8 cellular contexts compared by ENCODE assay signal in the genomic region with DNA sequence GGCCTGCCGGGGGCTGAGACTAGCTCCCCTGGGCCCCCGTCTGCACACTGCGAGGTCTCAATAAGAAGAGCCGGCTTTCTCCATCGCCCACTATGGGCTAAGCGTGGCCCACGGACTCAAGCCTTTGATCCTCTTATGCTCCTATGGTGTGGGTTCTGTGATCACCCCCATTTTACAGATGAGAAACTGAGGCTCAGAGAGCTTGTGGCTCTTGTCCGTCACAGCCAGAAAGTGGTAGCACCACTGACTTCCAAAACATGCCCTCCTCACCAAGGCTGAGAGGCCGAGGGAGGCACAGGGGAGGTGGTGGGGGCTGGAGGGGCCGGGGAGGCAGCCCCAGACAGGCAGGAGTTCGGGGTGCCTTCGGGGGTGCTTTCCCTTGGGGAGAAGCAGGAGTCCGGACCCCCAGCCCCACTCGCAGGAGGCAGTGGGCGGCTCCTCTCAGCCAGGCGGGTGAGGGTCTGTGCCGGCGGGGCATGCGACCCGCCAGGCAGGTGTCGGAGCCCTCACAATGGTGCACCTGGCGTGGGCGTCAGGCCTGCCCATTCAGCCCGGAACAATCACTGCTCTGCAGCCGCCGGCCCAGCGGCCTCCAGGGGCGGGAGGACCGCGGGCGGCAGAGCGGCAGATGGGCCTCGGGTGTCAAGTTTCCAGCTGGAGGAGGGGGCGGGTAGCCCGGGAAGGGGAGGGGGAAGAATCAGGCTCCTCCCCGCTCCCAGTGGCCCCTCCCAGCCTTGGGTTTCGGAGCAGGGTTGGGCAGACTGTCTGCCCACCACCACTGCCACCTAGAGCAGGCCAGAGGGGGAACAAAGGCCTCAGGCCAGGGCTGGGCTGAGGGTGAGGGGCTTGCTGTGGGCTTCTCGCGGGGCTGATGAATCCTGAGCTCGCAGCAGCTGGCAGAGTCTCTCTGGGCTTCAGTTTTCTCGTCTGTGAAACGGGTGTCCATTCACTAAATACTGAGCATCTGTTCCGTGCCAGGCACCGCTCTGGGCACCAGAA. TPM values are rescaled to one million over a fixed set of nuclear protein-coding genes. Genes with fewer than 3 reads are reported as not detected.
DNase-seq lines count a peak whose midpoint lies in the region; ATAC-seq, FAIRE-seq and TF ChIP-seq lines count a peak whose summit lies in the region.

No MANE protein-coding gene starts in this region.

- no peaks in the 10 kb centered on the region for H4K20me1 ChIP-seq in SK-N-SH (ENCODE audit: insufficient read depth)

- H3K36me3 ChIP-seq in SK-N-SH (replicated peaks in 1 of 2; ENCODE audit: control insufficient read depth in 1 of 2, insufficient read depth in 2 of 2, low read length in 1 of 2) (no peaks in the 10 kb centered on the region), iPS-18a (ENCODE audit: control insufficient read depth, low read depth, low read length) (no peaks in the 10 kb centered on the region), testis (ENCODE audit: low read depth, missing control alignments) (no peaks in the 10 kb centered on the region)

- TF ChIP-seq RAD21 in SK-N-SH (IDR thresholded peaks at IDR 0.05; ENCODE audit: low read length): no peak

- H3K27me3 ChIP-seq in SK-N-SH (ENCODE audit: insufficient read depth): no peaks in the 10 kb centered on the region
- no peaks in the 10 kb centered on the region for H3K27me3 ChIP-seq in iPS-18a (ENCODE audit: control insufficient read depth, insufficient read depth, low read length)
- H3K27me3 ChIP-seq in testis: no peaks in the 10 kb centered on the region

- H3K9me2 ChIP-seq in SK-N-SH: no peaks in the 10 kb centered on the region

- H3F3A ChIP-seq in SK-N-SH (replicated peaks; ENCODE audit: insufficient read depth): no peaks in the 10 kb centered on the region

- 91% methylated on average over 8 of the region's 44 CpGs for WGBS in SK-N-SH (ENCODE audit: low lambda C conversion rate)
- WGBS in testis, 2 donors: 20 to 40% methylated on average over 9 to 26 of the region's 44 CpGs

- TF ChIP-seq POLR2A in testis (IDR thresholded peaks at IDR 0.05): no peak
- no peak for TF ChIP-seq POLR2A in GM12892 (IDR thresholded peaks at IDR 0.05; ENCODE audit: low read depth, low read length)

- H3K79me2 ChIP-seq in SK-N-SH (ENCODE audit: insufficient read depth): no peaks in the 10 kb centered on the region

- H3K4me1 ChIP-seq in SK-N-SH (ENCODE audit: control insufficient read depth in 1 of 2, insufficient read depth in 2 of 2, low read depth in 1 of 2, low read length in 1 of 2) (no peaks in the 10 kb centered on the region; a peak in 1 of 4 replicates), iPS-18a (ENCODE audit: control insufficient read depth, low read depth, low read length) (peaks cover 14% of the 10 kb centered on the region), testis (no peaks in the 10 kb centered on the region)

- H3K9ac ChIP-seq in SK-N-SH: no peak overlapping the region
- no peak overlapping the region for H3K9ac ChIP-seq in iPS-18a (ENCODE audit: low read length)

- DNase-seq in D721Med (ENCODE audit: insufficient read length, low spot score) (peak; percentile 69), NCI-H1092 (lab: John Stamatoyannopoulos, UW) (peak; percentile 97), SK-N-SH (peak; percentile 90), testis (no peak), GM12892 (ENCODE audit: insufficient read length) (no peak)

- H3K4me3 ChIP-seq in SK-N-SH (ENCODE audit: low read depth in 2 of 2, low read length in 1 of 2) (no peak overlapping the region), iPS-18a (ENCODE audit: low read length) (peak overlapping the region; percentile 19), testis (peak overlapping the region in 1 of 2 donors; percentile 0)

- H3K4me2 ChIP-seq in SK-N-SH: no peak overlapping the region

- FAIRE-seq in D721Med (lab: Jason Lieb, UNC): no peak
- FAIRE-seq in GM12892 (lab: Jason Lieb, UNC): no peak

- no peak overlapping the region for H3K27ac ChIP-seq in SK-N-SH (ENCODE audit: low read depth in 2 of 2, low read length in 1 of 2)
- no peak overlapping the region for H3K27ac ChIP-seq in iPS-18a (ENCODE audit: low read length)
- H3K27ac ChIP-seq in testis: no peak overlapping the region

- no peak overlapping the region for H2AFZ ChIP-seq in SK-N-SH (ENCODE audit: low read depth)

- no peaks in the 10 kb centered on the region for H3K9me3 ChIP-seq in SK-N-SH
- no peaks in the 10 kb centered on the region for H3K9me3 ChIP-seq in iPS-18a (ENCODE audit: control insufficient read depth, low read depth, low read length)
- no peaks in the 10 kb centered on the region for H3K9me3 ChIP-seq in testis

- no peak for TF ChIP-seq EP300 in SK-N-SH (IDR thresholded peaks at IDR 0.05; ENCODE audit: borderline replicate concordance in 1 of 2, low read depth in 1 of 2, low read length in 1 of 2)

- POLR2A ChIA-PET in SK-N-SH (lab: Yijun Ruan, JAX): no interaction called here

- ATAC-seq in HG03097 (IDR thresholded peaks at IDR 0.05; ENCODE audit: low FRiP score, unreplicated experiment) (no peak), HG02870 (IDR thresholded peaks at IDR 0.05; ENCODE audit: unreplicated experiment) (no peak)

- peak; percentile 17 for TF ChIP-seq CTCF in D721Med (IDR thresholded peaks at IDR 0.05; ENCODE audit: insufficient read depth, missing control alignments)
- no peak for TF ChIP-seq CTCF in SK-N-SH (IDR thresholded peaks at IDR 0.05)
- TF ChIP-seq CTCF in testis (IDR thresholded peaks at IDR 0.05): no peak

- CTCF ChIA-PET in SK-N-SH (lab: Yijun Ruan, JAX): interaction anchor here (0.8 to 1.0 kb wide), 2 partner anchors 8 to 333 kb away, joined by 3 read pairs; no protein-coding TSS in a partner anchor

- intact Hi-C loops in testis (cut with DNase I; ENCODE audit: low total_unique reads): no loop called here

TF ChIP-seq in SK-N-SH, 30 proteins besides CTCF, POLR2A, EP300 and RAD21:
- TF ChIP-seq, protein P1, sequence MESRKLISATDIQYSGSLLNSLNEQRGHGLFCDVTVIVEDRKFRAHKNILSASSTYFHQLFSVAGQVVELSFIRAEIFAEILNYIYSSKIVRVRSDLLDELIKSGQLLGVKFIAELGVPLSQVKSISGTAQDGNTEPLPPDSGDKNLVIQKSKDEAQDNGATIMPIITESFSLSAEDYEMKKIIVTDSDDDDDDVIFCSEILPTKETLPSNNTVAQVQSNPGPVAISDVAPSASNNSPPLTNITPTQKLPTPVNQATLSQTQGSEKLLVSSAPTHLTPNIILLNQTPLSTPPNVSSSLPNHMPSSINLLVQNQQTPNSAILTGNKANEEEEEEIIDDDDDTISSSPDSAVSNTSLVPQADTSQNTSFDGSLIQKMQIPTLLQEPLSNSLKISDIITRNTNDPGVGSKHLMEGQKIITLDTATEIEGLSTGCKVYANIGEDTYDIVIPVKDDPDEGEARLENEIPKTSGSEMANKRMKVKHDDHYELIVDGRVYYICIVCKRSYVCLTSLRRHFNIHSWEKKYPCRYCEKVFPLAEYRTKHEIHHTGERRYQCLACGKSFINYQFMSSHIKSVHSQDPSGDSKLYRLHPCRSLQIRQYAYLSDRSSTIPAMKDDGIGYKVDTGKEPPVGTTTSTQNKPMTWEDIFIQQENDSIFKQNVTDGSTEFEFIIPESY (IDR thresholded peaks at IDR 0.05; ENCODE audit: borderline replicate concordance, low read depth): no peak
- TF ChIP-seq TEAD4 (IDR thresholded peaks at IDR 0.05; ENCODE audit: borderline replicate concordance, insufficient read depth): no peak

RNA-seq across cellular contexts. Expression of a gene that starts 39.3 kb away (rescaled TPM):
- 0.37 and 0.51 TPM in 2 replicates for polyA plus RNA-seq in SK-N-SH (2012; rRNA removed)
- 0.21 and 0.41 TPM in 2 replicates for polyA plus RNA-seq in SK-N-SH (2012; cell fraction: cytosol; rRNA removed)
- polyA plus RNA-seq in SK-N-SH (2012; cell fraction: nucleus; rRNA removed): 1.0 and 1.4 TPM in 2 replicates
- total RNA-seq in testis: 10 to 100 TPM in 1 of 2 donors, 1 to 10 TPM in 1; 9.4 to 12.3 TPM
- 10.3 TPM for polyA plus RNA-seq in testis (ENCODE audit: insufficient read depth, low read depth, low replicate concordance)
- polyA plus RNA-seq in GM12892 (2012; ENCODE audit: missing spikeins): 0.91 TPM

Comparison
In these comparisons a context has a peak if more than half of its experiments do, and no peak if none do; other contexts are left out.
1. DNase-seq: peak in D721Med (single experiment), NCI-H1092 (single experiment) and SK-N-SH (single experiment); none in testis (single experiment) and GM12892 (single experiment).